Comparison of ENCODE assay signal across 22 cellular contexts in the genomic region with DNA sequence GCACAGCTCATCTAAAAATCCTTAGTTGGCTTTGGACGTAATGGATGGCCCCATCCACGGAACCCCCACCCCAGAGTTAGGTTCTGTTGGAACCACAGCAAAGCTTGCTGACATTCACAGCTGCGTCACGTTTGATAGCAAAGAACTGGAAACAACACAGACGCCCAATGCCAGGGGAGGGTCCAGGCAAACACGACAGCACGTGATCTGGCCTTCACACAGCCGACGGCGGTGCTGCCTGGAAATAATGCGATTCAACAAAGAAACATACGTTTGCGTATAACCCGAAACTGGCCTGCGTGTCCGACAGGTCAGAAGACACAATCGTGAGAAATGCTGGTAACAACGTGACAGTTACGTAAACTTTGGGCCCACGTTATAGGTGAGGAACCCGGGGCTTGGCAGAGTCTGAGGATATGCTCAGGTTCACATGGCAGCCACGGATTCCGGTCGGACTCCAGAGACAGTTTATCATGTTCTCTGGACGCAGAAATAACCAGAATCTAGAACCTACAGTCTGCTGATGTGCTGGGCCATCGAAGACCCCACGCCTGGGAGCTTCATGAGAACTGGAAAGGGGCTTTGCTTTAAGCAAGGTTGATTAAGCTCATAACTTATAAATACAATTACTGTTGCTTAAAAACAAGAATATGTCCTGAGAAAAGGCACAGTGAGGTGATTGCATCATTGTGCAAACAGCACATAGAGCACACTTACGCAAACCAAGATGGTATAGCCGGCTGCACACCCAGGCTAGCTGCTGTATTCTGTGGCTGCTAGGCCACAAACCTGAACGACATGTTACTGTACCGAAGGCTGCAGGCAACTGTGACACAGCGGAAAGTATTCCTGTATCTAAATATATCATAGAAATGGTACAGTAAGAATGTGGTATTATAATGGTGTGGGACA.
DNase-seq lines count a peak whose midpoint lies in the region; TF ChIP-seq lines count a peak whose summit lies in the region.
"Had no signal": no experiment of that assay in that cellular context is flagged by ENCODE, and none has a peak within 500 bp of the region (broad histone marks: within the 10 kb centered on the region; RNA-seq: fewer than 3 reads in every experiment).

No MANE protein-coding gene starts in this region.

- no peak for TF ChIP-seq EP300 in sigmoid colon (IDR thresholded peaks at IDR 0.05)

- no peaks in the 10 kb centered on the region for H3K9me3 Mint-ChIP-seq in immature natural killer cell
- H3K9me3 Mint-ChIP-seq: naive B cell; stimulated activated effector memory CD8-positive, alpha-beta T cell treated with anti-CD3 and anti-CD28 coated beads, Interleukin-12 subunit alpha, Interleukin-12 subunit beta, amount 100 ng/mL, for 72 hours; T-cell had no signal

- peaks cover 0 to 4% (median 0%) of the 10 kb centered on the region in 3 donors for H3K36me3 Mint-ChIP-seq in immature natural killer cell
- H3K36me3 Mint-ChIP-seq: naive B cell; stimulated activated effector memory CD8-positive, alpha-beta T cell treated with anti-CD3 and anti-CD28 coated beads, Interleukin-12 subunit alpha, Interleukin-12 subunit beta, amount 100 ng/mL, for 72 hours; T-cell had no signal

- H3K27ac Mint-ChIP-seq in immature natural killer cell: peak overlapping the region in 4 of 6 donors; percentile 58 to 76 (median 69)
- H3K27ac Mint-ChIP-seq: stimulated activated effector memory CD8-positive, alpha-beta T cell treated with anti-CD3 and anti-CD28 coated beads, Interleukin-12 subunit alpha, Interleukin-12 subunit beta, amount 100 ng/mL, for 72 hours; T-cell had no signal

- no peaks in the 10 kb centered on the region for H3K4me1 ChIP-seq in sigmoid colon
- H3K4me1 ChIP-seq: BE2C, esophagus muscularis mucosa, thyroid gland had no signal

- no peak overlapping the region for H3K27ac ChIP-seq in sigmoid colon
- H3K27ac ChIP-seq: cardiac muscle cell, esophagus muscularis mucosa, RWPE1, thyroid gland had no signal

- no peak for TF ChIP-seq POLR2A in sigmoid colon (IDR thresholded peaks at IDR 0.05)

- no peak overlapping the region for H3K4me3 ChIP-seq in sigmoid colon
- H3K4me3 ChIP-seq: cardiac muscle cell, esophagus muscularis mucosa, thyroid gland had no signal

- WGBS in sigmoid colon, 2 donors: 85 to 87% methylated on average over 32 of the region's 32 CpGs

- H3K36me3 ChIP-seq in sigmoid colon: no peaks in the 10 kb centered on the region
- H3K36me3 ChIP-seq: BE2C, cardiac muscle cell, thyroid gland had no signal

- no peaks in the 10 kb centered on the region for H3K9me3 ChIP-seq in sigmoid colon
- H3K9me3 ChIP-seq: BE2C, thyroid gland had no signal

- peaks cover 5 to 11% (median 7%) of the 10 kb centered on the region in 3 donors for H3K27me3 Mint-ChIP-seq in immature natural killer cell (ENCODE audit: low read depth in 3 of 3)
- H3K27me3 Mint-ChIP-seq: naive B cell, T-cell had no signal

- no peak overlapping the region for H3K4me3 Mint-ChIP-seq in immature natural killer cell
- H3K4me3 Mint-ChIP-seq: stimulated activated effector memory CD8-positive, alpha-beta T cell treated with anti-CD3 and anti-CD28 coated beads, Interleukin-12 subunit alpha, Interleukin-12 subunit beta, amount 100 ng/mL, for 72 hours; T-cell had no signal

- peaks cover 5 to 7% of the 10 kb centered on the region in 2 donors for H3K4me1 Mint-ChIP-seq in immature natural killer cell
- H3K4me1 Mint-ChIP-seq: stimulated activated effector memory CD8-positive, alpha-beta T cell treated with anti-CD3 and anti-CD28 coated beads, Interleukin-12 subunit alpha, Interleukin-12 subunit beta, amount 100 ng/mL, for 72 hours; T-cell had no signal

- no peaks in the 10 kb centered on the region for H3K27me3 ChIP-seq in sigmoid colon
- H3K27me3 ChIP-seq: BE2C, cardiac muscle cell, thyroid gland had no signal

- intact Hi-C loops in sigmoid colon (cut with DNase I): no loop called here

- no peak for TF ChIP-seq CTCF in sigmoid colon (IDR thresholded peaks at IDR 0.05)

- DNase-seq in activated CD4-positive, CD25-positive, alpha-beta regulatory T cell treated with anti-CD3 and anti-CD28 coated beads, Interleukin-2, amount 50 U/mL, for 72 hours: peak; percentile 16
- DNase-seq in activated CD4-positive, CD25-positive, alpha-beta regulatory T cell (lab: John Stamatoyannopoulos, UW): no peak
- DNase-seq in NOMO-1 treated with DMSO at 0.1 percent for 48 hours (lab: John Stamatoyannopoulos, UW; ENCODE audit: unreplicated experiment) (peak; percentile 67), immature natural killer cell (no peak), sigmoid colon (peak; percentile 40), T-helper 1 cell (no peak), NCI-H146 (lab: John Stamatoyannopoulos, UW) (no peak), iPS-NIHi7 (ENCODE audit: extremely low spot score) (no peak)
- DNase-seq: 8988T; activated CD8-positive, alpha-beta memory T cell treated with anti-CD3 and anti-CD28 coated beads for 24 hours; BE2C; Karpas-422; naive B cell; NCI-H1436; NCI-H2227 treated with DMSO at 0.1 percent for 48 hours; stimulated activated CD4-positive, alpha-beta T cell treated with anti-CD3 and anti-CD28 coated beads, Interleukin-12 subunit alpha, Interleukin-12 subunit beta, amount 100 ng/mL, for 4 hours; T-cell had no signal

Comparison
In these comparisons a context has a peak if more than half of its experiments do, and no peak if none do; other contexts are left out.
1. DNase-seq: peak in activated CD4-positive, CD25-positive, alpha-beta regulatory T cell treated with anti-CD3 and anti-CD28 coated beads, Interleukin-2, amount 50 U/mL, for 72 hours (single experiment), NOMO-1 treated with DMSO at 0.1 percent for 48 hours (single experiment) and sigmoid colon (single experiment); none in activated CD4-positive, CD25-positive, alpha-beta regulatory T cell (0 of 4), immature natural killer cell (0 of 3), T-helper 1 cell (0 of 5), NCI-H146 (single experiment) and iPS-NIHi7 (single experiment).